ENCODE assay signal across 12 cellular contexts in genomic region chr1:227891223-227891954, GRCh38. TPM values are rescaled to one million over a fixed set of nuclear protein-coding genes. Genes with fewer than 3 reads are reported as not detected.
A peak's percentile ranks its signal among the peaks of the same experiment; 100 is the strongest.
DNase-seq lines count a peak whose midpoint lies in the region; ATAC-seq and TF ChIP-seq lines count a peak whose summit lies in the region.
"Had no signal": no experiment of that assay in that cellular context is flagged by ENCODE, and none has a peak within 500 bp of the region (broad histone marks: within the 10 kb centered on the region; RNA-seq: fewer than 3 reads in every experiment).

No MANE protein-coding gene starts in this region.

- H3K27me3 ChIP-seq in Peyer's patch (no peaks in the 10 kb centered on the region), right atrium auricular region (no peaks in the 10 kb centered on the region), prostate gland (replicated peaks; ENCODE audit: insufficient read depth) (no peaks in the 10 kb centered on the region), gastroesophageal sphincter (no peaks in the 10 kb centered on the region)
- H3K27me3 ChIP-seq: SJSA1 had no signal

- DNase-seq in DMS53 (lab: John Stamatoyannopoulos, UW) (peak; percentile 71), Peyer's patch (peak in 2 of 3 donors; percentile 34 to 43), right atrium auricular region (ENCODE audit: low spot score) (peak; percentile 52), prostate gland (ENCODE audit: low spot score) (peak; percentile 6), CD1c-positive myeloid dendritic cell (ENCODE audit: extremely low spot score) (no peak), NCI-H187 (lab: John Stamatoyannopoulos, UW) (no peak), SIG-M5 (lab: John Stamatoyannopoulos, UW) (no peak)
- DNase-seq: activated naive CD4-positive, alpha-beta T cell treated with Interleukin-2 at 50 U/mL for 16 hours; NCI-H774 had no signal

- TF ChIP-seq CTCF in Peyer's patch (IDR thresholded peaks at IDR 0.05), result no peak
- TF ChIP-seq CTCF in right atrium auricular region (IDR thresholded peaks at IDR 0.05), result no peak
- TF ChIP-seq CTCF in prostate gland (IDR thresholded peaks at IDR 0.05), result no peak
- no peak for TF ChIP-seq CTCF in gastroesophageal sphincter (IDR thresholded peaks at IDR 0.05)

- H3K36me3 ChIP-seq in Peyer's patch, result no peaks in the 10 kb centered on the region
- H3K36me3 ChIP-seq in right atrium auricular region, result no peaks in the 10 kb centered on the region
- H3K36me3 ChIP-seq in prostate gland, result no peaks in the 10 kb centered on the region
- no peaks in the 10 kb centered on the region for H3K36me3 ChIP-seq in gastroesophageal sphincter
- H3K36me3 ChIP-seq: SJSA1 had no signal

- no peak for TF ChIP-seq POLR2A in Peyer's patch (IDR thresholded peaks at IDR 0.05)
- no peak for TF ChIP-seq POLR2A in prostate gland (IDR thresholded peaks at IDR 0.05)
- TF ChIP-seq POLR2A in gastroesophageal sphincter (IDR thresholded peaks at IDR 0.05), result no peak

- intact Hi-C loops in prostate gland (cut with DNase I), result no loop called here

- H3K9me3 ChIP-seq in Peyer's patch (no peaks in the 10 kb centered on the region), right atrium auricular region (no peaks in the 10 kb centered on the region), prostate gland (no peaks in the 10 kb centered on the region), gastroesophageal sphincter (no peaks in the 10 kb centered on the region)
- H3K9me3 ChIP-seq: SJSA1 had no signal

- no peak for ATAC-seq in gastroesophageal sphincter
- ATAC-seq: activated CD4-positive, CD25-positive, alpha-beta regulatory T cell treated with anti-CD3 and anti-CD28 coated beads, Interleukin-2, amount 50 U/mL, for 24 hours had no signal

- 76% methylated on average over 19 of the region's 19 CpGs for WGBS in prostate gland
- 86% methylated on average over 3 of the region's 19 CpGs; no CpG with 5 or more reads in 1 of the 2 donors for WGBS in gastroesophageal sphincter (ENCODE audit: low coverage in 1 of 2), 2 donors

- H3K4me1 ChIP-seq in Peyer's patch, result peaks cover 0 to 7% (median 3%) of the 10 kb centered on the region in 4 donors
- H3K4me1 ChIP-seq in right atrium auricular region, result peaks cover 0 to 13% of the 10 kb centered on the region in 2 donors
- no peaks in the 10 kb centered on the region for H3K4me1 ChIP-seq in prostate gland (replicated peaks)
- peaks cover 0 to 22% (median 4%) of the 10 kb centered on the region in 3 donors for H3K4me1 ChIP-seq in gastroesophageal sphincter

- H3K4me3 ChIP-seq in Peyer's patch, result no peak overlapping the region
- H3K4me3 ChIP-seq in right atrium auricular region, result no peak overlapping the region
- H3K4me3 ChIP-seq in prostate gland, result no peak overlapping the region
- no peak overlapping the region for H3K4me3 ChIP-seq in gastroesophageal sphincter
- H3K4me3 ChIP-seq: SJSA1 had no signal

- no peak for TF ChIP-seq EP300 in gastroesophageal sphincter (IDR thresholded peaks at IDR 0.05)

- H3K27ac ChIP-seq in Peyer's patch (no peak overlapping the region), right atrium auricular region (no peak overlapping the region), prostate gland (no peak overlapping the region), gastroesophageal sphincter (no peak overlapping the region)

RNA-seq across cellular contexts. Expression of gene WNT9A, which starts 56.3 kb away (rescaled TPM):
- total RNA-seq in Peyer's patch (1 to 10 TPM in 3 of 4 donors, under 1 TPM in 1; 0.83 to 3.5 (median 2.6) TPM), right atrium auricular region (1 to 10 TPM in 1 of 2 donors, under 1 TPM in 1; 0.78 to 2.2 TPM), prostate gland (1 to 10 TPM; 1.4 to 2.0 TPM), gastroesophageal sphincter (10 to 100 TPM in 1 of 4 donors, 1 to 10 TPM in 3; 5.4 to 14.0 (median 6.6) TPM)

Comparison
In these comparisons a context has a peak if more than half of its experiments do, and no peak if none do; other contexts are left out.
1. DNase-seq: peak in DMS53 (single experiment), Peyer's patch (2 of 3), right atrium auricular region (single experiment) and prostate gland (single experiment); none in CD1c-positive myeloid dendritic cell (single experiment), NCI-H187 (0 of 2) and SIG-M5 (single experiment).